ENCODE assay signal across 17 cellular contexts in the genomic region with DNA sequence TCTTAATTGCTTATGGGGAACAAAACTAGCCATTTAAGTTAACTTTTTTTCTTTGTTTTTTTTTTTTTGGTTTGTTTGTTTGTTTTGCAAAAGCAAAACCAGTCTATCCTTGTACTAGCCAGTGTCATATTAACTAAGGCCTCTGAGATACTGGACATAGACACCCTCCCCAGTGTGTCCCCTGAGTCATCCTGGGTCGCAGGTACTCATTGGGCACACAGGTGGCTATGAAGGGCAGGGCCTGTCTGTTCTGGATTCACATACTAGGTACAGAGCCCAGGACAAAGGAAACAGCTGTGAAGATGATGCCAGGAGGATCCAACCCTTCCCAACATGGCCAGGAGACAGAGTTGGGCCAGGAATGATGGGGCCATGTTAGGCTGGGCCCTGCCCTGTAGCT.
DNase-seq lines count a peak whose midpoint lies in the region; ATAC-seq, FAIRE-seq and TF ChIP-seq lines count a peak whose summit lies in the region.
"Had no signal": no experiment of that assay in that cellular context is flagged by ENCODE, and none has a peak within 500 bp of the region (broad histone marks: within the 10 kb centered on the region; RNA-seq: fewer than 3 reads in every experiment).

No MANE protein-coding gene starts in this region.

- no peaks in the 10 kb centered on the region for H3K4me1 Mint-ChIP-seq in stimulated activated memory B cell treated with anti-CD40 and anti-IgM and Interleukin-4, amounts not matched to agents 10 μg/mL and 1 μg/mL and 100 μg/mL, for 72 hours
- H3K4me1 Mint-ChIP-seq: CD14-positive monocyte had no signal

- no peaks in the 10 kb centered on the region for H3K36me3 Mint-ChIP-seq in stimulated activated memory B cell treated with anti-CD40 and anti-IgM and Interleukin-4, amounts not matched to agents 10 μg/mL and 1 μg/mL and 100 μg/mL, for 72 hours
- H3K36me3 Mint-ChIP-seq: CD14-positive monocyte; CD4-positive, alpha-beta memory T cell had no signal

- no peak overlapping the region for H2AFZ ChIP-seq in PC-3 (ENCODE audit: low read length)
- H2AFZ ChIP-seq: GM23338 had no signal

- no peak overlapping the region for H3K4me2 ChIP-seq in PC-3 (ENCODE audit: low read length)
- H3K4me2 ChIP-seq: BLaER1, GM23338 had no signal

- no peak overlapping the region for H3K4me3 Mint-ChIP-seq in stimulated activated memory B cell treated with anti-CD40 and anti-IgM and Interleukin-4, amounts not matched to agents 10 μg/mL and 1 μg/mL and 100 μg/mL, for 72 hours
- H3K4me3 Mint-ChIP-seq: CD14-positive monocyte; CD4-positive, alpha-beta memory T cell; GM23338 had no signal

- H3K27ac Mint-ChIP-seq in stimulated activated memory B cell treated with anti-CD40 and anti-IgM and Interleukin-4, amounts not matched to agents 10 μg/mL and 1 μg/mL and 100 μg/mL, for 72 hours = no peak overlapping the region
- H3K27ac Mint-ChIP-seq: CD14-positive monocyte; CD4-positive, alpha-beta memory T cell; GM23338 had no signal

- no peaks in the 10 kb centered on the region for H3F3A ChIP-seq in PC-3 (ENCODE audit: low read length, unreplicated experiment)

- CTCF ChIA-PET in PC-3 (lab: Charles Lee) = no interaction called here

- H3K36me3 ChIP-seq in PC-3 (ENCODE audit: low read depth, low read length) = peaks cover 9% of the 10 kb centered on the region; the same call in 1 of the 2 replicates
- H3K36me3 ChIP-seq: BLaER1 had no signal

- peaks cover 20% of the 10 kb centered on the region for H3K4me1 ChIP-seq in PC-3 (ENCODE audit: insufficient read depth, low read length)

- no TSS peak for BruUV-seq in PC-3 (replicated peaks; lab: Mats Ljungman, UMichigan)

- no peak overlapping the region for H3K4me3 ChIP-seq in PC-3 (ENCODE audit: low read length)
- H3K4me3 ChIP-seq: BLaER1, GM23338, K562 had no signal

- no peak for TF ChIP-seq CTCF in PC-3 (conservative IDR thresholded peaks at IDR 0.05; ENCODE audit: low read depth, low read length)
- TF ChIP-seq CTCF in GM13976 (IDR thresholded peaks at IDR 0.05; ENCODE audit: borderline replicate concordance, control extremely low read depth, extremely low read depth, insufficient read depth, missing control alignments) = no peak

- no peak overlapping the region for H3K27ac ChIP-seq in PC-3 (ENCODE audit: low read length)
- H3K27ac ChIP-seq: BLaER1 had no signal

- H3K9me3 ChIP-seq in PC-3 (ENCODE audit: low read length) = no peaks in the 10 kb centered on the region
- H3K9me3 ChIP-seq: BLaER1 had no signal

- H3K27me3 ChIP-seq in PC-3 (ENCODE audit: low read length) = no peaks in the 10 kb centered on the region
- H3K27me3 ChIP-seq: BLaER1 had no signal

- POLR2A ChIA-PET in PC-3 (lab: Charles Lee; ENCODE audit: unreplicated experiment) = no interaction called here

- no peaks in the 10 kb centered on the region for H3K9me2 ChIP-seq in PC-3 (replicated peaks; ENCODE audit: low read length)

- no peaks in the 10 kb centered on the region for H3K79me2 ChIP-seq in PC-3 (ENCODE audit: low read length)

- in situ Hi-C loops in GM13976 (cut with MboI; ENCODE audit: low sequenced_read_pairs, unreplicated experiment) = loop anchor here (25.0 kb wide), 1 partner anchor 596 kb away; no protein-coding TSS in a partner anchor

- FAIRE-seq in HTR-8/SVneo (lab: Jason Lieb, UNC) = peak; percentile 77
- FAIRE-seq: GM12891, K562 had no signal

- ATAC-seq in PC-3 = no peak
- peak; percentile 49 for ATAC-seq in left lobe of liver
- peak; percentile 12 for ATAC-seq in stimulated activated memory B cell treated with anti-CD40 and anti-IgM and Interleukin-4, amounts not matched to agents 10 μg/mL and 1 μg/mL and 100 μg/mL, for 72 hours
- ATAC-seq in HG03342 (IDR thresholded peaks at IDR 0.05; ENCODE audit: unreplicated experiment) = no peak
- ATAC-seq: GM23338, K562 had no signal

- no peaks in the 10 kb centered on the region for H4K20me1 ChIP-seq in PC-3 (ENCODE audit: low read length)
- H4K20me1 ChIP-seq: BLaER1 had no signal

- H3K9ac ChIP-seq in PC-3 (ENCODE audit: low read length) = no peak overlapping the region
- H3K9ac ChIP-seq: BLaER1 had no signal

- DNase-seq in HTR-8/SVneo (ENCODE audit: insufficient read length, low spot score) (no peak), PC-3 (peak; percentile 2), left lobe of liver (ENCODE audit: low spot score) (no peak), GM13976 (ENCODE audit: low spot score) (no peak), anterior cingulate cortex (lab: John Stamatoyannopoulos, UW) (no peak), KG1 (lab: John Stamatoyannopoulos, UW) (no peak)
- DNase-seq: Calu3; CD4-positive, alpha-beta memory T cell; H7; Karpas-422 had no signal

- H3K27me3 Mint-ChIP-seq in stimulated activated memory B cell treated with anti-CD40 and anti-IgM and Interleukin-4, amounts not matched to agents 10 μg/mL and 1 μg/mL and 100 μg/mL, for 72 hours = peaks cover 8% of the 10 kb centered on the region

- H3K9me3 Mint-ChIP-seq in stimulated activated memory B cell treated with anti-CD40 and anti-IgM and Interleukin-4, amounts not matched to agents 10 μg/mL and 1 μg/mL and 100 μg/mL, for 72 hours = no peaks in the 10 kb centered on the region
- H3K9me3 Mint-ChIP-seq: CD14-positive monocyte had no signal

- intact Hi-C loops in PC-3 (cut with micrococcal nuclease) = no loop called here

Comparison
In these comparisons a context has a peak if more than half of its experiments do, and no peak if none do; other contexts are left out.
1. ATAC-seq: peak in left lobe of liver (single experiment) and stimulated activated memory B cell treated with anti-CD40 and anti-IgM and Interleukin-4, amounts not matched to agents 10 μg/mL and 1 μg/mL and 100 μg/mL, for 72 hours (single experiment); none in PC-3 (single experiment) and HG03342 (single experiment).